Comparison of ENCODE assay signal across 2 cellular contexts in the genomic region with DNA sequence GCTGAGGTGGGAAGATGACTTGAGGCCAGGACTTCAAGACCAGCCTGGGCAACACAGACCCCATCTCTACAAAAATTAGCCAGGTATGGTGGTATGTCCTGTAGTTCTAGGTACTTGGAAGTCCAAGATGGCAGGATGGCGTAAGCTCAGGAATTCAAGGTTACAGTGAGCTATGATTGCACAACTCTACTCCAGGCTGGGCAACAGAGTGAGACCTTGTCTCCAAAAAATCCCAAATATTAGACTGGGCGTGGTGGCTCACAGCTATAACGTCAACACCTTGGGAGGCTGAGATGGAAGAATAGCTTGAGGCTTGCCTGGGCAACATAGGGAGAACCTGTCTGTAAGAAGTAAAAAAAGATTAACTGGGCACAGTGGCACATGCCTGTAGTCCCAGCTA.
A peak's percentile ranks its signal among the peaks of the same experiment; 100 is the strongest.
TF ChIP-seq lines count a peak whose summit lies in the region.

No MANE protein-coding gene starts in this region.

TF ChIP-seq in A549, 52 proteins besides CTCF, POLR2A, EP300 and RAD21:
- TF ChIP-seq EHF (CRISPR knock-in tag; IDR thresholded peaks at IDR 0.05) (no peak), CEBPB (IDR thresholded peaks at IDR 0.05) (peak; percentile 61 to 73; a peak in 3 of 4 replicates)

TF ChIP-seq in IMR-90, 13 proteins besides CTCF, POLR2A, EP300 and RAD21:
- TF ChIP-seq CEBPB (IDR thresholded peaks at IDR 0.05; ENCODE audit: low read depth, low read length) (peak; percentile 68), MXI1 (IDR thresholded peaks at IDR 0.05; ENCODE audit: borderline replicate concordance, low read depth, low read length) (no peak), MAZ (IDR thresholded peaks at IDR 0.05; ENCODE audit: borderline replicate concordance, low read depth, low read length) (no peak)
